Comparison of ENCODE assay signal across 8 cellular contexts in the genomic region with DNA sequence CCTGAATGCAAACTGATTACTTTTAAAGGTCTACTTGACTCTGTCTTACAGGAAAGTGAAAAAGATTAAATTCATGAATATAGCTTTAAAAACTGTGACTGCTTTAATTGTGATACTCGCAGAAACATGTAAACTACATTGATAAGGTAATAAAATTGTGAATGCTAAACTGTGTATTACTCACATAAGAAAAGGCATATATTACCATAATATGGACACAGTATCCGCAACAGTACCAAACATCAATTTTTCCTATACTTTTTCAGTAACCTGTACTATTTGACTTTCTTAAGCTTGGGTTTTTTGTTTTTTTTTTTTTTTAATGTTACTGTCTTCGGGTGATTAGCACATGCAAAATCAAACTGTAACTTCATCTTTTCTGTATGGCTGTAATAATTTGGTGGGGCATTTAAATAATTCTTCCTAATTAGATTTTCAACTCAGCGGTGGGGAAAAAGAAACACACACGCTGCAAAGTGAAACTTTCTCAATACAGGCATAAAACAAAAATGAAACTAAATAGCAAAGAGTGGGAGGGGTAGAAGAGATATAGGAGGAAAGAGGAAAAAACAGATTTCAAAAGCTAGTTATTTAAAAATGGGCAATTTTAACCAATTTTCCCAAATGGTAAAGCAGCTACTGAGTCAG. TPM values are rescaled to one million over a fixed set of nuclear protein-coding genes. Genes with fewer than 3 reads are reported as not detected.
DNase-seq lines count a peak whose midpoint lies in the region; ATAC-seq, FAIRE-seq and TF ChIP-seq lines count a peak whose summit lies in the region.

No MANE protein-coding gene starts in this region.

- H3K27ac ChIP-seq in BLaER1 treated with 17β-estradiol and CSF1 and Interleukin-3, amounts not matched to agents 10 nM and 100 nM, result peak overlapping the region in 10 of 11 experiments; percentile 22 to 62 (median 50); a peak in 17 of 22 replicates
- 0 out of 2 replicates have a peak overlapping the region, but pooled peaks have one; percentile 24 for H3K27ac ChIP-seq in OCI-LY3 (ENCODE audit: low read length)

- no peaks in the 10 kb centered on the region for H3K9me3 ChIP-seq in BLaER1 treated with 17β-estradiol and CSF1 and Interleukin-3, amounts not matched to agents 10 nM and 100 nM (replicated peaks in 1 of 11)
- H3K9me3 ChIP-seq in OCI-LY3 (ENCODE audit: insufficient read depth, low read length), result no peaks in the 10 kb centered on the region

- H3K27me3 ChIP-seq in BLaER1 treated with 17β-estradiol and CSF1 and Interleukin-3, amounts not matched to agents 10 nM and 100 nM, result no peaks in the 10 kb centered on the region
- H3K27me3 ChIP-seq in OCI-LY3 (ENCODE audit: low read depth, low read length), result no peaks in the 10 kb centered on the region

- peak overlapping the region; percentile 61 to 90 (median 75); a peak in 21 of 22 replicates for H3K4me2 ChIP-seq in BLaER1 treated with 17β-estradiol and CSF1 and Interleukin-3, amounts not matched to agents 10 nM and 100 nM
- peak overlapping the region; percentile 96 for H3K4me2 ChIP-seq in OCI-LY3 (ENCODE audit: low read length)

- intact Hi-C loops in sciatic nerve (cut with DNase I), result no loop called here

- TF ChIP-seq CTCF in OCI-LY3 (IDR thresholded peaks at IDR 0.05; ENCODE audit: low read depth, low read length) (no peak), epithelial cell of proximal tubule (conservative IDR thresholded peaks at IDR 0.05; ENCODE audit: low read depth, low read length) (no peak)

- FAIRE-seq in RCC 7860 (lab: Jason Lieb, UNC), result no peak

- peak overlapping the region; percentile 12 to 69 (median 45); a peak in 15 of 22 replicates for H3K9ac ChIP-seq in BLaER1 treated with 17β-estradiol and CSF1 and Interleukin-3, amounts not matched to agents 10 nM and 100 nM
- H3K9ac ChIP-seq in OCI-LY3 (ENCODE audit: low read length), result peak overlapping the region; percentile 62

- H3K4me3 ChIP-seq in BLaER1 treated with 17β-estradiol and CSF1 and Interleukin-3, amounts not matched to agents 10 nM and 100 nM, result peak overlapping the region; percentile 39 to 63 (median 46); a peak in 15 of 20 replicates
- H3K4me3 ChIP-seq in OCI-LY3 (ENCODE audit: low read length), result peak overlapping the region; percentile 78
- H3K4me3 ChIP-seq in epithelial cell of proximal tubule (ENCODE audit: low read depth, low read length), result peak overlapping the region; percentile 55

- peaks cover 5 to 16% (median 11%) of the 10 kb centered on the region in 11 experiments; a peak in 11 of 22 replicates for H3K36me3 ChIP-seq in BLaER1 treated with 17β-estradiol and CSF1 and Interleukin-3, amounts not matched to agents 10 nM and 100 nM
- H3K36me3 ChIP-seq in OCI-LY3 (replicated peaks; ENCODE audit: low read depth, low read length), result no peaks in the 10 kb centered on the region

- DNase-seq in epithelial cell of proximal tubule (ENCODE audit: low read depth), result no peak
- DNase-seq in sciatic nerve (ENCODE audit: low spot score), result no peak
- no peak for DNase-seq in HuH-7 (ENCODE audit: low spot score)
- DNase-seq in RCC 7860 (ENCODE audit: low spot score), result no peak
- DNase-seq in HK-2 (ENCODE audit: unreplicated experiment), result no peak

- H3K79me2 ChIP-seq in OCI-LY3 (ENCODE audit: low read length), result peaks cover 92% of the 10 kb centered on the region

- H2AFZ ChIP-seq in OCI-LY3 (ENCODE audit: low read depth, low read length), result no peak overlapping the region

- peak; percentile 29 for ATAC-seq in GM21390 (IDR thresholded peaks at IDR 0.05; ENCODE audit: unreplicated experiment)
- ATAC-seq in sciatic nerve, result peak; percentile 74

- peaks cover 29 to 86% (median 56%) of the 10 kb centered on the region in 11 experiments; a peak in 20 of 22 replicates for H4K20me1 ChIP-seq in BLaER1 treated with 17β-estradiol and CSF1 and Interleukin-3, amounts not matched to agents 10 nM and 100 nM
- H4K20me1 ChIP-seq in OCI-LY3 (ENCODE audit: insufficient read depth, low read length), result peaks cover 47% of the 10 kb centered on the region

- H3K4me1 ChIP-seq in BLaER1 treated with 17β-estradiol and CSF1 and Interleukin-3, amounts not matched to agents 10 nM and 100 nM, result peaks cover 28 to 53% (median 43%) of the 10 kb centered on the region in 10 experiments
- H3K4me1 ChIP-seq in OCI-LY3 (ENCODE audit: low read length), result peaks cover 32% of the 10 kb centered on the region

RNA-seq across cellular contexts. Expression of a gene that starts 23.2 kb away (rescaled TPM):
- 16.4 and 18.2 TPM in 2 replicates for total RNA-seq in epithelial cell of proximal tubule
- 27.9 TPM for total RNA-seq in sciatic nerve
